In genomic region chr15:88630141-88630721, GRCh38 we compare ENCODE assay signal across 10 cellular contexts. TPM values are rescaled to one million over a fixed set of nuclear protein-coding genes. Genes with fewer than 3 reads are reported as not detected.
DNase-seq lines count a peak whose midpoint lies in the region; ATAC-seq and TF ChIP-seq lines count a peak whose summit lies in the region.
"Had no signal": no experiment of that assay in that cellular context is flagged by ENCODE, and none has a peak within 500 bp of the region (broad histone marks: within the 10 kb centered on the region; RNA-seq: fewer than 3 reads in every experiment).

No MANE protein-coding gene starts in this region.

- DNase-seq in NCI-H1417 (lab: John Stamatoyannopoulos, UW) = peak in 2 of 3 experiments; percentile 66 to 86
- DNase-seq in NCI-H1417 treated with DMSO at 0.1 percent for 48 hours (lab: John Stamatoyannopoulos, UW) = no peak
- DNase-seq in T-helper 17 cell = no peak
- no peak for DNase-seq in activated gamma-delta T cell treated with Interleukin-2 at 50 U/mL for 16 hours
- DNase-seq: 8988T, RPMI8226 had no signal

- peak overlapping the region; percentile 100 for H3K27ac Mint-ChIP-seq in T-helper 17 cell
- H3K27ac Mint-ChIP-seq in stimulated activated memory B cell treated with anti-CD40 and anti-IgM and Interleukin-4, amounts not matched to agents 10 μg/mL and 1 μg/mL and 100 μg/mL, for 72 hours = peak overlapping the region; percentile 88

- TF ChIP-seq CTCF in gastroesophageal sphincter (IDR thresholded peaks at IDR 0.05) = no peak

- peaks cover 0 to 3% (median 0%) of the 10 kb centered on the region in 3 donors for H3K4me1 ChIP-seq in gastroesophageal sphincter

- H3K9me3 Mint-ChIP-seq in stimulated activated memory B cell treated with anti-CD40 and anti-IgM and Interleukin-4, amounts not matched to agents 10 μg/mL and 1 μg/mL and 100 μg/mL, for 72 hours = no peaks in the 10 kb centered on the region

- H3K36me3 Mint-ChIP-seq in T-helper 17 cell (ENCODE audit: low read depth) = peaks cover 5% of the 10 kb centered on the region
- peaks cover 58% of the 10 kb centered on the region for H3K36me3 Mint-ChIP-seq in stimulated activated memory B cell treated with anti-CD40 and anti-IgM and Interleukin-4, amounts not matched to agents 10 μg/mL and 1 μg/mL and 100 μg/mL, for 72 hours

- H3K27me3 Mint-ChIP-seq in T-helper 17 cell = no peaks in the 10 kb centered on the region
- H3K27me3 Mint-ChIP-seq in stimulated activated memory B cell treated with anti-CD40 and anti-IgM and Interleukin-4, amounts not matched to agents 10 μg/mL and 1 μg/mL and 100 μg/mL, for 72 hours = no peaks in the 10 kb centered on the region

- H3K9me3 ChIP-seq in T-helper 17 cell (ENCODE audit: control insufficient read depth, low read length, poor library complexity, severe bottlenecking) = no peaks in the 10 kb centered on the region
- no peaks in the 10 kb centered on the region for H3K9me3 ChIP-seq in gastroesophageal sphincter

- peak overlapping the region in 3 of 4 donors; percentile 43 to 51 (median 48) for H3K27ac ChIP-seq in gastroesophageal sphincter

- H3K4me3 Mint-ChIP-seq in T-helper 17 cell = peak overlapping the region; percentile 82
- H3K4me3 Mint-ChIP-seq in stimulated activated memory B cell treated with anti-CD40 and anti-IgM and Interleukin-4, amounts not matched to agents 10 μg/mL and 1 μg/mL and 100 μg/mL, for 72 hours = no peak overlapping the region

- H3K4me1 Mint-ChIP-seq in T-helper 17 cell = peaks cover 57% of the 10 kb centered on the region
- H3K4me1 Mint-ChIP-seq in stimulated activated memory B cell treated with anti-CD40 and anti-IgM and Interleukin-4, amounts not matched to agents 10 μg/mL and 1 μg/mL and 100 μg/mL, for 72 hours = peaks cover 72% of the 10 kb centered on the region

- ATAC-seq in T-helper 17 cell (no peak), gastroesophageal sphincter (peak; percentile 66), GM21447 (IDR thresholded peaks at IDR 0.05; ENCODE audit: unreplicated experiment) (no peak), HG03520 (IDR thresholded peaks at IDR 0.05; ENCODE audit: unreplicated experiment) (no peak)
- ATAC-seq in stimulated activated memory B cell treated with anti-CD40 and anti-IgM and Interleukin-4, amounts not matched to agents 10 μg/mL and 1 μg/mL and 100 μg/mL, for 72 hours = peak; percentile 37

- H3K36me3 ChIP-seq in gastroesophageal sphincter = peaks cover 0 to 75% of the 10 kb centered on the region in 2 donors

- H3K4me3 ChIP-seq in gastroesophageal sphincter = no peak overlapping the region

- no peak for TF ChIP-seq POLR2A in gastroesophageal sphincter (IDR thresholded peaks at IDR 0.05)

- no peaks in the 10 kb centered on the region for H3K27me3 ChIP-seq in gastroesophageal sphincter

- WGBS in gastroesophageal sphincter (ENCODE audit: low coverage in 1 of 2), 2 donors = no CpG with 5 or more reads among the region's 9 CpGs

- no peak for TF ChIP-seq EP300 in gastroesophageal sphincter (IDR thresholded peaks at IDR 0.05)

RNA-seq across cellular contexts. Expression of gene ISG20, which starts 8.6 kb away (rescaled TPM):
- total RNA-seq in T-helper 17 cell (100 to 1,000 TPM; 124 to 141 TPM), gastroesophageal sphincter (1 to 10 TPM; 2.5 to 8.7 (median 5.9) TPM)

RNA-seq across cellular contexts. Expression of gene AEN, which starts 9.1 kb away (rescaled TPM):
- total RNA-seq in T-helper 17 cell (10 to 100 TPM; 32.2 to 41.0 TPM), gastroesophageal sphincter (10 to 100 TPM; 11.0 to 23.4 (median 18.1) TPM)

Comparison
In these comparisons a context has a peak if more than half of its experiments do, and no peak if none do; other contexts are left out.
1. DNase-seq: peak in NCI-H1417 (2 of 3); none in NCI-H1417 treated with DMSO at 0.1 percent for 48 hours (single experiment), T-helper 17 cell (0 of 3) and activated gamma-delta T cell treated with Interleukin-2 at 50 U/mL for 16 hours (single experiment).
2. ATAC-seq: peak in gastroesophageal sphincter (single experiment) and stimulated activated memory B cell treated with anti-CD40 and anti-IgM and Interleukin-4, amounts not matched to agents 10 μg/mL and 1 μg/mL and 100 μg/mL, for 72 hours (single experiment); none in T-helper 17 cell (single experiment), GM21447 (single experiment) and HG03520 (single experiment).
3. RNA of gene ISG20, which starts 8.6 kb away (total RNA-seq): 124 to 141 TPM in T-helper 17 cell; 2.5 to 8.7 TPM in gastroesophageal sphincter; every median in the first group is over 10 times any median in the second.